Comparison of ENCODE assay signal across 14 cellular contexts in the genomic region with DNA sequence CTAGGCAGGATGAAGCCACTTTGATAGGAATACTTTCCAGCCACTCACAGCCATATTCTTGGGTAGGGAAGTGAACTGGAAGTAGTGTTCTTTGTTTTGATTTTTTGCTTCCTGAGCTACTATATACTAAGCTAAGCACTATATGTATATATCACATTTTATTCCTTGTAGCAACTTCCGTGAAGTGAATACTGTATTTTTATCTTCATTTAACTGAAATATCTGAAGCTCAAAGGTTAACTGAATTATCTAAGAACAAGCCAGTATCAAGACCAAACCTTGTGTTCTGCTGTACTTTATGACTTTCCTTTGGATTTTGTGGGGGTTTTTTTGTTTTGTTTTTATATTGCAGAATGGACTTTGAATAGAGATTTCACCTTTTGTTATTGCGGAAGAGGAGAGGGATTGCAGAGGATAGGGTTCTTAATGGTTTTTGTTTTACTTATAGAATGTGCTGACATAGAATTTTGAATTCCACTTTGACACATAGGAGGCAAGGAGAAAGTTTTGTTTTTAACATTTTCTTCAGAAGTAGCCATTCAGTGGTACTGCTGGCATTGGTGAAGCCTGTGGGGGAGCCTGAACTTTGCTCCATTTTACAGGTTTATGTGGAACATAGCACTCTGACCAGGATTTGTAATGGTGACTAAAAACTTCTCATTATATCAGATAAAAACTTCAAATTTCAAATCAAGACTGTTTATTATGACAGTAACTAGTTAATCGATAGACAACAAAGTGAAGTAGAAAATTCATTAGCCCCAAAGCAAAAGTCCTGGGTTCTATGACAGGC.
"Had no signal": no experiment of that assay in that cellular context is flagged by ENCODE, and none has a peak within 500 bp of the region (broad histone marks: within the 10 kb centered on the region; RNA-seq: fewer than 3 reads in every experiment).

No MANE protein-coding gene starts in this region.

- H3K4me3 Mint-ChIP-seq: activated CD8-positive, alpha-beta memory T cell treated with anti-CD3 and anti-CD28 coated beads, Interleukin-2, amount 10 ng/mL, durations not matched to agents 7 days and 5 days; neural crest cell; WTC11 had no signal

- DNase-seq: activated CD8-positive, alpha-beta memory T cell treated with anti-CD3 and anti-CD28 coated beads, Interleukin-2, amount 10 ng/mL, durations not matched to agents 7 days and 5 days; activated naive CD4-positive, alpha-beta T cell treated with Interleukin-2 at 50 U/mL for 16 hours; activated T-cell treated with anti-CD3 and anti-CD28 coated beads, Interleukin-2, amount 50 U/mL, for 48 hours; adrenal gland; left ventricle myocardium superior; mesenchymal stem cell; sigmoid colon; SJCRH30; stimulated activated CD4-positive, alpha-beta T cell treated with anti-CD3 and anti-CD28 coated beads, Interleukin-1b, Interleukin-23, amount 100 ng/mL, for 48 hours; T-helper 2 cell; thyroid gland had no signal

- H3K27me3 Mint-ChIP-seq: activated CD8-positive, alpha-beta memory T cell treated with anti-CD3 and anti-CD28 coated beads, Interleukin-2, amount 10 ng/mL, durations not matched to agents 7 days and 5 days had no signal

- H3K4me1 Mint-ChIP-seq: neural crest cell, WTC11 had no signal

- ATAC-seq: activated CD8-positive, alpha-beta memory T cell treated with anti-CD3 and anti-CD28 coated beads, Interleukin-2, amount 10 ng/mL, durations not matched to agents 7 days and 5 days; gastroesophageal sphincter; left ventricle myocardium superior; WTC11 had no signal

- H3K27ac Mint-ChIP-seq: activated CD8-positive, alpha-beta memory T cell treated with anti-CD3 and anti-CD28 coated beads, Interleukin-2, amount 10 ng/mL, durations not matched to agents 7 days and 5 days; WTC11 had no signal
